ENCODE assay signal across 9 cellular contexts in the genomic region with DNA sequence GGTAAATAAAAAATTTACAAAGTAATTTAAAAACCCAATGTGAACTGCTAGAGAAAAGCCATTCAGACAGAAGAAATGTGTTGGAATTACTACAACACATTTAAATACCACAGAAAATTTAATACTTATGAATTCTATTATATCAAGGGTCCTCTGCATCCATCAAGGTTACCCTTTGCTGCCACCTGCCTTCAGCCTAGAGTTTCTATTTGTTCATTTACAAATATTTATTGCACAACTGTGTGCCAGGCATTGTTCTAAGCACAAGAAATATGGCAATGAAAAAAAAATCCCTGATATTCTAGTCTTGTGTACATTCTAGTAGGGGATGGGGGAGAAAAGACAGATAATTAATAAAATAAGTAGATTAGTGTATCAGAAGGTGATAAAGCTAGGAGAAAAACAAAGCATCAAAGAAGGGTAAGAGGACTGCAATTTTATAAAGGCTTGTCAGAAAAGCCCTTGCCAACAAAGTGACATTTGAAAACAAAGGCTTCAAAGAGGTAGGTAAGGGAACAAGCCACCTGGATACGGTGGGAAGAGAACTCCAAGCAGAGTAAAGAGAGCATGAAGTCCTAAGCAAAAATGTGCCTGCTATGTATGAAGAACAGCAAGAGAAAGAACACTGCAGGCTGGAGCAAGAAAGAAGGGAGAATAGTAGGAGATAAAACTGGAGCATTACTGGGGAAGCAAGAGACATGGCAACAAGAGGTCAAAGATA. TPM values are rescaled to one million over a fixed set of nuclear protein-coding genes. Genes with fewer than 3 reads are reported as not detected.
DNase-seq lines count a peak whose midpoint lies in the region; ATAC-seq and TF ChIP-seq lines count a peak whose summit lies in the region.
"Had no signal": no experiment of that assay in that cellular context is flagged by ENCODE, and none has a peak within 500 bp of the region (broad histone marks: within the 10 kb centered on the region; RNA-seq: fewer than 3 reads in every experiment).

No MANE protein-coding gene starts in this region.

- no peak overlapping the region for H3K27ac ChIP-seq in RWPE2 (ENCODE audit: poor library complexity, severe bottlenecking)
- no peak overlapping the region for H3K27ac ChIP-seq in testis

- H3K4me1 ChIP-seq in RWPE2 (ENCODE audit: insufficient read depth, poor library complexity, severe bottlenecking): no peaks in the 10 kb centered on the region
- H3K4me1 ChIP-seq in testis: no peaks in the 10 kb centered on the region

- no peak overlapping the region for H3K27ac Mint-ChIP-seq in glutamatergic neuron (ENCODE audit: unreplicated experiment)
- H3K27ac Mint-ChIP-seq: WTC11 had no signal

- peaks cover 2% of the 10 kb centered on the region for H3K9me3 Mint-ChIP-seq in glutamatergic neuron (ENCODE audit: unreplicated experiment)
- H3K9me3 Mint-ChIP-seq: WTC11 had no signal

- TF ChIP-seq CTCF in RWPE2 (IDR thresholded peaks at IDR 0.05; ENCODE audit: poor library complexity, severe bottlenecking) (no peak), glutamatergic neuron (IDR thresholded peaks at IDR 0.05; ENCODE audit: partially characterized antibody, unreplicated experiment) (no peak), testis (IDR thresholded peaks at IDR 0.05) (no peak)

- no peak overlapping the region for H3K4me3 ChIP-seq in RWPE2 (ENCODE audit: severe bottlenecking)
- no peak overlapping the region for H3K4me3 ChIP-seq in testis

- no peaks in the 10 kb centered on the region for H3K4me1 Mint-ChIP-seq in glutamatergic neuron (ENCODE audit: low read depth, unreplicated experiment)
- H3K4me1 Mint-ChIP-seq: WTC11 had no signal

- H3K36me3 ChIP-seq in RWPE2 (ENCODE audit: low read depth) (peaks cover 100% of the 10 kb centered on the region), testis (ENCODE audit: low read depth, missing control alignments) (peaks cover 4% of the 10 kb centered on the region)

- peaks cover 5% of the 10 kb centered on the region for H3K36me3 Mint-ChIP-seq in glutamatergic neuron (ENCODE audit: unreplicated experiment)

- in situ Hi-C loops in ACHN (cut with HindIII; ENCODE audit: low pct_ligation_motif_present, low pct_unique_long_range_greater_than_20kb, low sequenced_read_pairs): no loop called here
- in situ Hi-C loops in G401 (cut with HindIII; ENCODE audit: low sequenced_read_pairs): no loop called here

- H3K4me3 Mint-ChIP-seq in glutamatergic neuron (ENCODE audit: unreplicated experiment): no peak overlapping the region
- H3K4me3 Mint-ChIP-seq: WTC11 had no signal

- intact Hi-C loops in testis (cut with DNase I; ENCODE audit: low total_unique reads): no loop called here

- no peak for TF ChIP-seq POLR2A in testis (IDR thresholded peaks at IDR 0.05)

- DNase-seq in ACHN: peak; percentile 50
- peak; percentile 79 for DNase-seq in G401 (ENCODE audit: low spot score)
- no peak for DNase-seq in RWPE2 (ENCODE audit: low spot score)
- peak; percentile 5 for DNase-seq in globus pallidus (ENCODE audit: low spot score)
- no peak for DNase-seq in stimulated activated naive CD4-positive, alpha-beta T cell (lab: John Stamatoyannopoulos, UW)
- DNase-seq in glutamatergic neuron: no peak
- no peak for DNase-seq in ecto neural progenitor cell (ENCODE audit: low spot score)
- no peak for DNase-seq in testis

- no peaks in the 10 kb centered on the region for H3K9me3 ChIP-seq in RWPE2 (ENCODE audit: severe bottlenecking)
- no peaks in the 10 kb centered on the region for H3K9me3 ChIP-seq in testis

- no peaks in the 10 kb centered on the region for H3K27me3 ChIP-seq in RWPE2 (ENCODE audit: insufficient read depth, poor library complexity, severe bottlenecking)
- H3K27me3 ChIP-seq in testis: no peaks in the 10 kb centered on the region

- 72 to 80% methylated on average over 1 of the region's 1 CpG for WGBS in testis, 2 donors

- H3K27me3 Mint-ChIP-seq in glutamatergic neuron (ENCODE audit: unreplicated experiment): peaks cover 3% of the 10 kb centered on the region

- ATAC-seq in RWPE2 (ENCODE audit: low read depth): 0 out of 3 replicates have a peak, but pooled peaks have one; percentile 44
- ATAC-seq: WTC11 had no signal

RNA-seq across cellular contexts. Expression of a gene that starts 59.1 kb away (rescaled TPM):
- not detected in 2 replicates for total RNA-seq in G401 (2014; rRNA removed; shearing (Covaris generic))
- total RNA-seq in glutamatergic neuron (ENCODE audit: unreplicated experiment) (0.91 TPM), testis (10 to 100 TPM in 1 of 2 donors, 1 to 10 TPM in 1; 3.5 to 12.5 TPM)
- polyA plus RNA-seq in testis (ENCODE audit: insufficient read depth, low read depth, low replicate concordance): 4.7 TPM

Comparison
In these comparisons a context has a peak if more than half of its experiments do, and no peak if none do; other contexts are left out.
1. DNase-seq: peak in ACHN (single experiment), G401 (single experiment) and globus pallidus (single experiment); none in RWPE2 (single experiment), stimulated activated naive CD4-positive, alpha-beta T cell (0 of 6), glutamatergic neuron (single experiment), ecto neural progenitor cell (single experiment) and testis (single experiment).